Comparison of ENCODE assay signal across 29 cellular contexts in the genomic region with DNA sequence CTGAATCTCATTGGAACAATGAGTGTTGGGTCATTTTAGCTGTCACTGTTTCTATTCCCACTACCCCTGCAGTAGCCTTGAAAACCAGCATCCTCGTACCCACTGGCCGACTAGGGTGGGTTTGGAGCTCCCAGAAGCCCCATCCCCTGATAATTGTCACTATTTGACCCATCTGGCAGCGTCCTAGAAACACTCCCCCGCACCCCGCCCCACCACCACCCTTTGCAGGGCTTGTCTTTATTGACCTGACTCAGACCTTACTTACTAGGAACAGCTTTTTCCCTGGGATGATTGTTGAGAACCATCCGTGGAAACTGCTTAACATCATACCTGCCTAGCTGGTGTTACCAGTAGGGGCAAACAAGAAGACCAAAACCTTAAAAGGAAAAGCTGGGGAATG.
"Had no signal": no experiment of that assay in that cellular context is flagged by ENCODE, and none has a peak within 500 bp of the region (broad histone marks: within the 10 kb centered on the region; RNA-seq: fewer than 3 reads in every experiment).

No MANE protein-coding gene starts in this region.

- H3K4me2 ChIP-seq: neural progenitor cell, smooth muscle cell had no signal

- H3K27me3 Mint-ChIP-seq: progenitor cell of endocrine pancreas, type B pancreatic cell had no signal

- H3K4me3 Mint-ChIP-seq: mesothelial cell of epicardium; natural killer cell; nephron progenitor cell; neural progenitor cell; stimulated activated memory B cell treated with anti-CD40 and anti-IgM and Interleukin-4, amounts not matched to agents 10 μg/mL and 1 μg/mL and 100 μg/mL, for 72 hours; stimulated activated naive CD8-positive, alpha-beta T cell treated with anti-CD3 and anti-CD28 coated beads, Interleukin-15, amount 100 ng/mL, for 72 hours; type B pancreatic cell had no signal

- DNase-seq: hypothalamus; immature natural killer cell; left ventricle myocardium inferior; mesendoderm; naive B cell; natural killer cell; nephron progenitor cell; occipital lobe; stimulated activated CD4-positive, alpha-beta T cell treated with anti-CD3 and anti-CD28 coated beads, Interleukin-1b, Interleukin-23, amount 100 ng/mL, for 48 hours; stimulated activated CD4-positive, alpha-beta T cell treated with anti-CD3 and anti-CD28 coated beads, Interleukin-2, amount 100 ng/mL, for 48 hours; stimulated activated CD4-positive, alpha-beta T cell treated with anti-CD3 and anti-CD28 coated beads, Interleukin-4, amount 100 ng/mL, for 4 hours; stimulated activated CD8-positive, alpha-beta memory T cell treated with anti-CD3 and anti-CD28 coated beads, Interleukin-4, amount 100 ng/mL, for 48 hours; stimulated activated naive CD4-positive, alpha-beta T cell treated with Interleukin-2 at 50 U/mL for 16 hours; stimulated activated naive CD8-positive, alpha-beta T cell treated with anti-CD3 and anti-CD28 coated beads, Interleukin-15, amount 100 ng/mL, for 72 hours; substantia nigra; uterus had no signal

- H3K36me3 ChIP-seq: left ventricle myocardium inferior, neural progenitor cell, neutrophil, right atrium auricular region, right lobe of liver, tibial nerve, uterus had no signal

- H3K4me3 ChIP-seq: left ventricle myocardium inferior, lung, neural progenitor cell, right atrium auricular region, right lobe of liver, smooth muscle cell, tibial nerve, uterus had no signal

- H2AFZ ChIP-seq: neural progenitor cell, parathyroid adenoma had no signal

- H3K79me2 ChIP-seq: parathyroid adenoma had no signal

- H3K9me3 Mint-ChIP-seq: immature natural killer cell; natural killer cell; stimulated activated naive CD8-positive, alpha-beta T cell treated with anti-CD3 and anti-CD28 coated beads, Interleukin-15, amount 100 ng/mL, for 72 hours; type B pancreatic cell had no signal

- H3K9me3 ChIP-seq: neutrophil, right atrium auricular region, right lobe of liver, tibial nerve, uterus had no signal

- H3K36me3 Mint-ChIP-seq: immature natural killer cell; mesothelial cell of epicardium; naive B cell; natural killer cell; neural progenitor cell; stimulated activated memory B cell treated with anti-CD40 and anti-IgM and Interleukin-4, amounts not matched to agents 10 μg/mL and 1 μg/mL and 100 μg/mL, for 72 hours; type B pancreatic cell had no signal

- H3K4me1 ChIP-seq: neural progenitor cell, parathyroid adenoma, right atrium auricular region, right lobe of liver, tibial nerve, uterus had no signal

- ATAC-seq: natural killer cell; right lobe of liver; stimulated activated memory B cell treated with anti-CD40 and anti-IgM and Interleukin-4, amounts not matched to agents 10 μg/mL and 1 μg/mL and 100 μg/mL, for 72 hours; stimulated activated naive CD8-positive, alpha-beta T cell treated with anti-CD3 and anti-CD28 coated beads, Interleukin-15, amount 100 ng/mL, for 72 hours had no signal

- H3K27ac Mint-ChIP-seq: immature natural killer cell; mesothelial cell of epicardium; naive B cell; natural killer cell; nephron progenitor cell; neural progenitor cell; progenitor cell of endocrine pancreas; stimulated activated memory B cell treated with anti-CD40 and anti-IgM and Interleukin-4, amounts not matched to agents 10 μg/mL and 1 μg/mL and 100 μg/mL, for 72 hours; stimulated activated naive CD8-positive, alpha-beta T cell treated with anti-CD3 and anti-CD28 coated beads, Interleukin-15, amount 100 ng/mL, for 72 hours; type B pancreatic cell had no signal

- FAIRE-seq: islet of Langerhans had no signal

- H3K9ac ChIP-seq: neural progenitor cell, parathyroid adenoma had no signal

- H3K27me3 ChIP-seq: neural progenitor cell, right atrium auricular region, right lobe of liver, uterus had no signal

- H3K27ac ChIP-seq: left ventricle myocardium inferior, neural progenitor cell, neutrophil, parathyroid adenoma, right atrium auricular region, right lobe of liver, tibial nerve, uterus had no signal

- H3K4me1 Mint-ChIP-seq: mesothelial cell of epicardium, neural progenitor cell had no signal
